In the genomic region with DNA sequence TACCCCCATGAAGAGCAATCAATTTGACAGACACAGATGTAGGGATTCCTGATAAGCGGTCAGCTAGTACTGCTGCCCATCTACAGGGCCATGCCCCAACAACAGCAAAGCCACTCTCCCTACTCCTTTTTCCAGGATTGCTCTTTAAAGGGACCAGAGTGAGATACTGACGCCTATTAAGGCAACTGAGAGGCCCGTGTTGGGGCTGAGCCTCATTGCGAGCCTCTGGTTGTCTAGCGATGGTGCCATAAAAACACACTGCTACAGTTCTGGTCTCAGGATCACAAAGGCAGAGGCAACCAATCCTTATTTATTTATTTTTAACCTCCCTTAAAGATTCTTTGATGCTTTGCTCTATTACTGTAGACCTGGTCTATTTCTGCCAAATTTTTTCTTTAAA, we compare ENCODE assay signal across 1 cellular context.
TF ChIP-seq lines count a peak whose summit lies in the region.

No MANE protein-coding gene starts in this region.

TF ChIP-seq in HepG2, 621 proteins besides CTCF, POLR2A, EP300 and RAD21:
- no peak for TF ChIP-seq EEA1 (CRISPR knock-in tag; IDR thresholded peaks at IDR 0.05; ENCODE audit: borderline replicate concordance)
- TF ChIP-seq REXO4 (CRISPR knock-in tag; IDR thresholded peaks at IDR 0.05; ENCODE audit: borderline replicate concordance) = no peak
- no peak for TF ChIP-seq SRY (CRISPR knock-in tag; IDR thresholded peaks at IDR 0.05)
- TF ChIP-seq ZNF570 (CRISPR knock-in tag; IDR thresholded peaks at IDR 0.05; ENCODE audit: borderline replicate concordance) = no peak
- TF ChIP-seq, protein P1, sequence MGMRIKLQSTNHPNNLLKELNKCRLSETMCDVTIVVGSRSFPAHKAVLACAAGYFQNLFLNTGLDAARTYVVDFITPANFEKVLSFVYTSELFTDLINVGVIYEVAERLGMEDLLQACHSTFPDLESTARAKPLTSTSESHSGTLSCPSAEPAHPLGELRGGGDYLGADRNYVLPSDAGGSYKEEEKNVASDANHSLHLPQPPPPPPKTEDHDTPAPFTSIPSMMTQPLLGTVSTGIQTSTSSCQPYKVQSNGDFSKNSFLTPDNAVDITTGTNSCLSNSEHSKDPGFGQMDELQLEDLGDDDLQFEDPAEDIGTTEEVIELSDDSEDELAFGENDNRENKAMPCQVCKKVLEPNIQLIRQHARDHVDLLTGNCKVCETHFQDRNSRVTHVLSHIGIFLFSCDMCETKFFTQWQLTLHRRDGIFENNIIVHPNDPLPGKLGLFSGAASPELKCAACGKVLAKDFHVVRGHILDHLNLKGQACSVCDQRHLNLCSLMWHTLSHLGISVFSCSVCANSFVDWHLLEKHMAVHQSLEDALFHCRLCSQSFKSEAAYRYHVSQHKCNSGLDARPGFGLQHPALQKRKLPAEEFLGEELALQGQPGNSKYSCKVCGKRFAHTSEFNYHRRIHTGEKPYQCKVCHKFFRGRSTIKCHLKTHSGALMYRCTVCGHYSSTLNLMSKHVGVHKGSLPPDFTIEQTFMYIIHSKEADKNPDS (CRISPR knock-in tag; IDR thresholded peaks at IDR 0.05) = no peak
- TF ChIP-seq CEBPG (CRISPR knock-in tag; IDR thresholded peaks at IDR 0.05) = no peak
- no peak for TF ChIP-seq JUN (CRISPR knock-in tag; IDR thresholded peaks at IDR 0.05)
- no peak for TF ChIP-seq ZKSCAN5 (CRISPR knock-in tag; IDR thresholded peaks at IDR 0.05)
- no peak for TF ChIP-seq MYNN (CRISPR knock-in tag; IDR thresholded peaks at IDR 0.05; ENCODE audit: low read depth)
- TF ChIP-seq KAT2B (IDR thresholded peaks at IDR 0.05; ENCODE audit: borderline replicate concordance, low read depth, low read length) = no peak
- TF ChIP-seq GZF1 (CRISPR knock-in tag; IDR thresholded peaks at IDR 0.05) = no peak
- no peak for TF ChIP-seq ZNF30 (CRISPR knock-in tag; IDR thresholded peaks at IDR 0.05)
- TF ChIP-seq BRD4 (CRISPR knock-in tag; IDR thresholded peaks at IDR 0.05) = no peak
- no peak for TF ChIP-seq ZNF629 (CRISPR knock-in tag; conservative IDR thresholded peaks at IDR 0.05)
- TF ChIP-seq, protein P2, sequence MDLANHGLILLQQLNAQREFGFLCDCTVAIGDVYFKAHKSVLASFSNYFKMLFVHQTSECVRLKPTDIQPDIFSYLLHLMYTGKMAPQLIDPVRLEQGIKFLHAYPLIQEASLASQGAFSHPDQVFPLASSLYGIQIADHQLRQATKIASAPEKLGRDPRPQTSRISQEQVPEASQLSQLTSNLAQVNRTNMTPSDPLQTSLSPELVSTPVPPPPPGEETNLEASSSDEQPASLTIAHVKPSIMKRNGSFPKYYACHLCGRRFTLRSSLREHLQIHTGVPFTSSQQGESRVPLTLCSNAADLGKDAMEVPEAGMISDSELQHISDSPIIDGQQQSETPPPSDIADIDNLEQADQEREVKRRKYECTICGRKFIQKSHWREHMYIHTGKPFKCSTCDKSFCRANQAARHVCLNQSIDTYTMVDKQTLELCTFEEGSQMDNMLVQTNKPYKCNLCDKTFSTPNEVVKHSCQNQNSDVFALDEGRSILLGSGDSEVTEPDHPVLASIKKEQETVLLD (CRISPR knock-in tag; IDR thresholded peaks at IDR 0.05; ENCODE audit: low read depth) = no peak
- no peak for TF ChIP-seq KDM3A (CRISPR knock-in tag; IDR thresholded peaks at IDR 0.05; ENCODE audit: low read depth)
